Comparison of ENCODE assay signal across 8 cellular contexts in genomic region chr16:529012-529575, GRCh38. TPM values are rescaled to one million over a fixed set of nuclear protein-coding genes. Genes with fewer than 3 reads are reported as not detected.
DNase-seq lines count a peak whose midpoint lies in the region; ATAC-seq and TF ChIP-seq lines count a peak whose summit lies in the region.

No MANE protein-coding gene starts in this region.

- no peaks in the 10 kb centered on the region for H3K27me3 Mint-ChIP-seq in activated CD4-positive, alpha-beta memory T cell treated with anti-CD3 and anti-CD28 coated beads, Interleukin-2, amount 10 ng/mL, durations not matched to agents 7 days and 5 days

- H3K9ac ChIP-seq in SK-N-SH, result peak overlapping the region; percentile 87
- H3K9ac ChIP-seq in iPS-15b (ENCODE audit: low read depth, low read length), result peak overlapping the region; percentile 70

- CTCF ChIA-PET in SK-N-SH (lab: Yijun Ruan, JAX), result interaction anchor here (1.1 kb wide), 2 partner anchors 11 to 119 kb away, joined by 3 to 4 read pairs; no protein-coding TSS in a partner anchor
- CTCF ChIA-PET in activated CD4-positive, alpha-beta memory T cell treated with anti-CD3 and anti-CD28 coated beads, Interleukin-2, amount 10 ng/mL, durations not matched to agents 7 days and 5 days (lab: Charles Lee), result no interaction called here

- POLR2A ChIA-PET in SK-N-SH (lab: Yijun Ruan, JAX), result no interaction called here
- POLR2A ChIA-PET in activated CD4-positive, alpha-beta memory T cell treated with anti-CD3 and anti-CD28 coated beads, Interleukin-2, amount 10 ng/mL, durations not matched to agents 7 days and 5 days (lab: Charles Lee), result interaction anchor here (0.7 to 1.4 kb wide), 2 partner anchors 11 to 60 kb away, joined by 3 read pairs; no protein-coding TSS in a partner anchor

- peak overlapping the region; percentile 97 for H3K27ac Mint-ChIP-seq in activated CD4-positive, alpha-beta memory T cell treated with anti-CD3 and anti-CD28 coated beads, Interleukin-2, amount 10 ng/mL, durations not matched to agents 7 days and 5 days

- no peak for TF ChIP-seq RAD21 in SK-N-SH (IDR thresholded peaks at IDR 0.05; ENCODE audit: low read length)

- peaks cover 80% of the 10 kb centered on the region for H3K79me2 ChIP-seq in SK-N-SH (ENCODE audit: insufficient read depth)

- no peak for TF ChIP-seq EP300 in SK-N-SH (IDR thresholded peaks at IDR 0.05; ENCODE audit: borderline replicate concordance in 1 of 2, low read depth in 1 of 2, low read length in 1 of 2)

- H3K4me1 Mint-ChIP-seq in activated CD4-positive, alpha-beta memory T cell treated with anti-CD3 and anti-CD28 coated beads, Interleukin-2, amount 10 ng/mL, durations not matched to agents 7 days and 5 days, result peaks cover 37% of the 10 kb centered on the region

- H3K9me3 ChIP-seq in SK-N-SH (no peaks in the 10 kb centered on the region), iPS-15b (ENCODE audit: control insufficient read depth, insufficient read depth, low read length) (no peaks in the 10 kb centered on the region)

- 68% methylated on average over 5 of the region's 12 CpGs for WGBS in SK-N-SH (ENCODE audit: low lambda C conversion rate)

- H4K20me1 ChIP-seq in SK-N-SH (ENCODE audit: insufficient read depth), result peaks cover 68% of the 10 kb centered on the region

- H2AFZ ChIP-seq in SK-N-SH (ENCODE audit: low read depth), result no peak overlapping the region

- ATAC-seq in SK-N-SH treated with all-trans-retinoic acid at 6 μM for 48 hours, result no peak
- no peak for ATAC-seq in stimulated activated naive CD8-positive, alpha-beta T cell treated with anti-CD3 and anti-CD28 coated beads, Interleukin-15, Interleukin-2, amounts not matched to agents 100 U/mL and 50 U/mL, for 24 hours
- no peak for ATAC-seq in GM18498 (IDR thresholded peaks at IDR 0.05; ENCODE audit: unreplicated experiment)
- no peak for ATAC-seq in HG02678 (IDR thresholded peaks at IDR 0.05; ENCODE audit: unreplicated experiment)

- H3K36me3 ChIP-seq in SK-N-SH (replicated peaks in 1 of 2; ENCODE audit: control insufficient read depth in 1 of 2, insufficient read depth in 2 of 2, low read length in 1 of 2), result peaks cover 0 to 7% of the 10 kb centered on the region in 2 experiments
- no peaks in the 10 kb centered on the region for H3K36me3 ChIP-seq in iPS-15b (ENCODE audit: control insufficient read depth, insufficient read depth, low read length)

- peak overlapping the region; percentile 100 for H3K4me2 ChIP-seq in SK-N-SH

- H3K9me2 ChIP-seq in SK-N-SH, result no peaks in the 10 kb centered on the region

- peak overlapping the region; percentile 70 to 78; a peak in 3 of 4 replicates for H3K27ac ChIP-seq in SK-N-SH (ENCODE audit: low read depth in 2 of 2, low read length in 1 of 2)

- peaks cover 26% of the 10 kb centered on the region for H3F3A ChIP-seq in SK-N-SH (replicated peaks; ENCODE audit: insufficient read depth)

- H3K9me3 Mint-ChIP-seq in activated CD4-positive, alpha-beta memory T cell treated with anti-CD3 and anti-CD28 coated beads, Interleukin-2, amount 10 ng/mL, durations not matched to agents 7 days and 5 days, result no peaks in the 10 kb centered on the region

- H3K4me3 ChIP-seq in SK-N-SH (ENCODE audit: low read depth in 2 of 2, low read length in 1 of 2) (peak overlapping the region; percentile 83 to 95), iPS-15b (ENCODE audit: low read depth, low read length) (peak overlapping the region; percentile 76)

- peaks cover 21% of the 10 kb centered on the region for H3K36me3 Mint-ChIP-seq in activated CD4-positive, alpha-beta memory T cell treated with anti-CD3 and anti-CD28 coated beads, Interleukin-2, amount 10 ng/mL, durations not matched to agents 7 days and 5 days (ENCODE audit: low read depth)

- H3K27me3 ChIP-seq in SK-N-SH (ENCODE audit: insufficient read depth), result no peaks in the 10 kb centered on the region
- H3K27me3 ChIP-seq in iPS-15b (ENCODE audit: control insufficient read depth, insufficient read depth, low read length), result no peaks in the 10 kb centered on the region

- DNase-seq in SK-N-SH (no peak), GF-D8 (lab: John Stamatoyannopoulos, UW) (no peak)
- DNase-seq in activated CD4-positive, alpha-beta memory T cell treated with anti-CD3 and anti-CD28 coated beads, Interleukin-2, amount 10 ng/mL, durations not matched to agents 7 days and 5 days, result peak; percentile 63
- peak; percentile 22 for DNase-seq in stimulated activated naive CD8-positive, alpha-beta T cell treated with anti-CD3 and anti-CD28 coated beads, Interleukin-15, Interleukin-2, amounts not matched to agents 100 U/mL and 50 U/mL, for 24 hours

- TF ChIP-seq CTCF in SK-N-SH (IDR thresholded peaks at IDR 0.05), result no peak

- peak overlapping the region; percentile 94 for H3K4me3 Mint-ChIP-seq in activated CD4-positive, alpha-beta memory T cell treated with anti-CD3 and anti-CD28 coated beads, Interleukin-2, amount 10 ng/mL, durations not matched to agents 7 days and 5 days

- peaks cover 11 to 25% of the 10 kb centered on the region in 2 experiments; a peak in 3 of 4 replicates for H3K4me1 ChIP-seq in SK-N-SH (ENCODE audit: control insufficient read depth in 1 of 2, insufficient read depth in 2 of 2, low read depth in 1 of 2, low read length in 1 of 2)
- peaks cover 12% of the 10 kb centered on the region for H3K4me1 ChIP-seq in iPS-15b (ENCODE audit: control insufficient read depth, insufficient read depth, low read length)

TF ChIP-seq in SK-N-SH, 30 proteins besides CTCF, POLR2A, EP300 and RAD21 (continues in another document):
- TF ChIP-seq MXI1 (IDR thresholded peaks at IDR 0.05; ENCODE audit: low read depth, low read length), result no peak
- no peak for TF ChIP-seq POLR2AphosphoS5 (IDR thresholded peaks at IDR 0.05; ENCODE audit: low read depth, low read length)
- no peak for TF ChIP-seq ZBTB33 (IDR thresholded peaks at IDR 0.05; ENCODE audit: borderline replicate concordance, low read depth)

TF ChIP-seq in SK-N-SH treated with all-trans-retinoic acid at 6 μM for 48 hours, 23 proteins besides CTCF, POLR2A, EP300 and RAD21 (continues in another document):
- no peak for TF ChIP-seq CSRNP3 (CRISPR knock-in tag; IDR thresholded peaks at IDR 0.05)
- TF ChIP-seq TCF4 (CRISPR knock-in tag; IDR thresholded peaks at IDR 0.05; ENCODE audit: borderline replicate concordance), result no peak
- no peak for TF ChIP-seq PATZ1 (CRISPR knock-in tag; IDR thresholded peaks at IDR 0.05; ENCODE audit: borderline replicate concordance)
- no peak for TF ChIP-seq ZC3H10 (CRISPR knock-in tag; IDR thresholded peaks at IDR 0.05)
- no peak for TF ChIP-seq ZNF8 (CRISPR knock-in tag; IDR thresholded peaks at IDR 0.05)

RNA-seq across cellular contexts. Expression of gene CAPN15, which starts 1.6 kb away (rescaled TPM):
- polyA plus RNA-seq in SK-N-SH (2012; rRNA removed), result 19.5 and 22.9 TPM in 2 replicates
- 6.5 and 13.1 TPM in 2 replicates for polyA plus RNA-seq in SK-N-SH (2012; cell fraction: cytosol; rRNA removed)
- 68.3 and 93.4 TPM in 2 replicates for polyA plus RNA-seq in SK-N-SH (2012; cell fraction: nucleus; rRNA removed)
- total RNA-seq in activated CD4-positive, alpha-beta memory T cell treated with anti-CD3 and anti-CD28 coated beads, Interleukin-2, amount 10 ng/mL, durations not matched to agents 7 days and 5 days, result 10 to 100 TPM; 91.7 to 93.4 TPM

RNA-seq across cellular contexts. Expression of gene PRR35, which starts 31.1 kb away (rescaled TPM):
- polyA plus RNA-seq in SK-N-SH (2012; rRNA removed), result not detected in 2 replicates
- not detected in 2 replicates for polyA plus RNA-seq in SK-N-SH (2012; cell fraction: cytosol; rRNA removed)
- polyA plus RNA-seq in SK-N-SH (2012; cell fraction: nucleus; rRNA removed), result 0.06 and 0.11 TPM in 2 replicates
- not detected for total RNA-seq in activated CD4-positive, alpha-beta memory T cell treated with anti-CD3 and anti-CD28 coated beads, Interleukin-2, amount 10 ng/mL, durations not matched to agents 7 days and 5 days

RNA-seq across cellular contexts. Expression of gene NHLRC4, which starts 37.7 kb away (rescaled TPM):
- 0.69 and 0.70 TPM in 2 replicates for polyA plus RNA-seq in SK-N-SH (2012; rRNA removed)
- polyA plus RNA-seq in SK-N-SH (2012; cell fraction: cytosol; rRNA removed), result 0.40 and 0.58 TPM in 2 replicates
- polyA plus RNA-seq in SK-N-SH (2012; cell fraction: nucleus; rRNA removed), result 1.4 and 1.8 TPM in 2 replicates
- 1 to 10 TPM; 2.3 to 2.6 TPM for total RNA-seq in activated CD4-positive, alpha-beta memory T cell treated with anti-CD3 and anti-CD28 coated beads, Interleukin-2, amount 10 ng/mL, durations not matched to agents 7 days and 5 days

RNA-seq across cellular contexts. Expression of gene PIGQ, which starts 40.7 kb away (rescaled TPM):
- polyA plus RNA-seq in SK-N-SH (2012; rRNA removed), result 38.7 and 41.0 TPM in 2 replicates
- 12.1 and 22.4 TPM in 2 replicates for polyA plus RNA-seq in SK-N-SH (2012; cell fraction: cytosol; rRNA removed)
- polyA plus RNA-seq in SK-N-SH (2012; cell fraction: nucleus; rRNA removed), result 154 and 238 TPM in 2 replicates
- total RNA-seq in activated CD4-positive, alpha-beta memory T cell treated with anti-CD3 and anti-CD28 coated beads, Interleukin-2, amount 10 ng/mL, durations not matched to agents 7 days and 5 days, result 10 to 100 TPM; 33.7 to 35.1 TPM

Comparison
In these comparisons a context has a peak if more than half of its experiments do, and no peak if none do; other contexts are left out.
1. DNase-seq: peak in activated CD4-positive, alpha-beta memory T cell treated with anti-CD3 and anti-CD28 coated beads, Interleukin-2, amount 10 ng/mL, durations not matched to agents 7 days and 5 days (single experiment) and stimulated activated naive CD8-positive, alpha-beta T cell treated with anti-CD3 and anti-CD28 coated beads, Interleukin-15, Interleukin-2, amounts not matched to agents 100 U/mL and 50 U/mL, for 24 hours (single experiment); none in SK-N-SH (single experiment) and GF-D8 (single experiment).